ENCODE assay signal across 29 cellular contexts in the genomic region with DNA sequence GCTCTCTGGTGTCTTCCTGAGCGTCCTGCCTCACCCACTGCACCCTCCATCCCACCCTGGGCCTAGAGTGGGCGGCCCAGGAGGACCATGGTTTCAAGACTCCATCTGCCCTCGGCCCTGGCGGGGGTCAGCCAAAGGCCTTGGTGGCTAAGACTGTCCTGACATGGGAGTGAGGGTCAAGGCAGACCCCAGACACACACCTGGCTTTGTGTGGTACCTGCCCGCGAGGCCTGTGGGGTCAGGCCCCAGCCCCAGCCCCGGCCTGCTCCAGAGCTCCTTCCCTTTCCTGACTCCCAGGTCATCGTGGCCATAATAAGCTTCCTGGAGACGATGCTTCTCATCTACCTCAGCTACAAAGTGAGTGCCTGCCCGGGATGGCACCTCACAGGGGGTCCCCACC. TPM values are rescaled to one million over a fixed set of nuclear protein-coding genes. Genes with fewer than 3 reads are reported as not detected.
"Had no signal": no experiment of that assay in that cellular context is flagged by ENCODE, and none has a peak within 500 bp of the region (broad histone marks: within the 10 kb centered on the region; RNA-seq: fewer than 3 reads in every experiment).

No MANE protein-coding gene starts in this region.

- H3K9me3 ChIP-seq: suprapubic skin, testis, thoracic aorta, thyroid gland, transverse colon, upper lobe of left lung, upper lobe of right lung, uterus, vagina had no signal

- H3K27ac ChIP-seq: stomach, suprapubic skin, testis, thoracic aorta, thyroid gland, tibial artery, tibial nerve, transverse colon, upper lobe of left lung, upper lobe of right lung, uterus, vagina had no signal

- H3K36me3 ChIP-seq: stomach, suprapubic skin, thoracic aorta, thyroid gland, tibial artery, tibial nerve, transverse colon, upper lobe of left lung, upper lobe of right lung, uterus, vagina had no signal

- ATAC-seq: stimulated activated effector memory CD8-positive, alpha-beta T cell treated with anti-CD3 and anti-CD28 coated beads, Interleukin-12 subunit alpha, Interleukin-12 subunit beta, amount 100 ng/mL, for 72 hours; stimulated activated memory B cell treated with anti-CD40 and anti-IgM and Interleukin-4, amounts not matched to agents 10 μg/mL and 1 μg/mL and 100 μg/mL, for 72 hours; stimulated activated naive B cell treated with anti-CD40 and anti-IgM and Interleukin-4, amounts not matched to agents 10 μg/mL and 1 μg/mL and 100 μg/mL, for 72 hours; stimulated activated naive CD8-positive, alpha-beta T cell treated with anti-CD3 and anti-CD28 coated beads, Interleukin-15, amount 100 ng/mL, for 72 hours; stimulated activated naive CD8-positive, alpha-beta T cell treated with anti-CD3 and anti-CD28 coated beads, Interleukin-15, Interleukin-2, amounts not matched to agents 100 U/mL and 50 U/mL, for 24 hours; upper lobe of right lung had no signal

- H3K4me3 ChIP-seq: stomach, suprapubic skin, testis, thoracic aorta, thyroid gland, tibial artery, tibial nerve, transverse colon, upper lobe of left lung, upper lobe of right lung, uterus, vagina had no signal

- DNase-seq: stimulated activated CD4-positive, alpha-beta T cell treated with anti-CD3 and anti-CD28 coated beads, Interleukin-2, amount 100 ng/mL, for 48 hours; stimulated activated CD4-positive, alpha-beta T cell treated with anti-CD3 and anti-CD28 coated beads, Interleukin-4, amount 100 ng/mL, for 1 hour; stimulated activated CD4-positive, alpha-beta T cell treated with anti-CD3 and anti-CD28 coated beads, Interleukin-4, amount 100 ng/mL, for 24 hours; stimulated activated CD4-positive, alpha-beta T cell treated with anti-CD3 and anti-CD28 coated beads, Interleukin-4, amount 100 ng/mL, for 4 hours; stimulated activated CD8-positive, alpha-beta memory T cell treated with anti-CD3 and anti-CD28 coated beads, Interleukin-4, amount 100 ng/mL, for 48 hours; stimulated activated naive B cell treated with anti-CD40 and anti-IgM and Interleukin-4, amounts not matched to agents 10 μg/mL and 1 μg/mL and 100 μg/mL, for 72 hours; stimulated activated naive CD4-positive, alpha-beta T cell; stimulated activated naive CD8-positive, alpha-beta T cell treated with anti-CD3 and anti-CD28 coated beads, Interleukin-15, amount 100 ng/mL, for 72 hours; stimulated activated naive CD8-positive, alpha-beta T cell treated with anti-CD3 and anti-CD28 coated beads, Interleukin-15, Interleukin-2, amounts not matched to agents 100 U/mL and 50 U/mL, for 24 hours; stomach; substantia nigra; testis; thyroid gland; tibial artery; transverse colon; trophoblast cell; upper lobe of right lung; uterus had no signal

- H3K4me1 ChIP-seq: stomach, suprapubic skin, thyroid gland, tibial artery, tibial nerve, transverse colon, upper lobe of left lung, upper lobe of right lung, uterus, vagina had no signal

- H3K27me3 ChIP-seq: testis, thyroid gland, tibial nerve, transverse colon, upper lobe of left lung, upper lobe of right lung, uterus, vagina had no signal

RNA-seq across cellular contexts. Expression of a gene that starts 54.6 kb away (rescaled TPM):
- total RNA-seq: vagina had no signal

RNA-seq across cellular contexts. Expression of a gene that starts 57.3 kb away (rescaled TPM):
- total RNA-seq: stomach, subcutaneous adipose tissue, suprapubic skin, temporal lobe, thoracic aorta, thyroid gland, tibial nerve, transverse colon, upper lobe of left lung, upper lobe of right lung, ureter, urinary bladder, uterus, vagina had no signal
- polyA plus RNA-seq: stomach, urinary bladder had no signal
